ENCODE assay signal across 21 cellular contexts in the genomic region with DNA sequence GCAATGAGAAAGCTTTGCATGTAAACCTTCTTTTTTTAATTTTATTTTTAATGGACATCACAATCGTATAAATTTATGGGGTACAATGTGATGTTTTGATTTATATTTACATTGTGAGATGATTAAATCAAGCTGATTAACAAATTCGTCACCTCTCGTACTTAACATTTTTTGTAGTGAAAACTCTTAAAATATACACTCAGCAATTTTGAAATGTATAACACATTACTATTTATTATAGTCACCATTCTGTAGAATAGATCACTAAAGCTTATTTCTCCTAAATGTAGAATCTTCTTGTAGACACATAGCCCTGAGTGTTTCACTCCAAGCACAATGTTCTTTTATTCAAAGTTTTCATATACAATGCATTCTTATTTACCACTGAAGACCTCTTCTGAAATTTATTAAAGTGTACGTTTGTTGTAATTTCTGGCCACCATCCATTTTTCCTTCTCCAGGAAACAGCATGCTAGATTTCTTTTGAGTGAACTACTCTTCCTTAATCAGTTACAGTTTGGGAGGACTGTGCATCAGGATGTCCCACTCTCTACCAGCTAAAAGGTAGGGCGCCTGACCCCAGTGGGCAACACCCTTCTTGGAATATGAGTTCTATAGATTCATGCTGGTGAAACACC. TPM values are rescaled to one million over a fixed set of nuclear protein-coding genes. Genes with fewer than 3 reads are reported as not detected.
DNase-seq lines count a peak whose midpoint lies in the region; ATAC-seq, FAIRE-seq and TF ChIP-seq lines count a peak whose summit lies in the region.
"Had no signal": no experiment of that assay in that cellular context is flagged by ENCODE, and none has a peak within 500 bp of the region (broad histone marks: within the 10 kb centered on the region; RNA-seq: fewer than 3 reads in every experiment).

No MANE protein-coding gene starts in this region.

- ATAC-seq in K562: no peak
- ATAC-seq in pancreas: no peak
- no peak for ATAC-seq in GM19463 (IDR thresholded peaks at IDR 0.05; ENCODE audit: unreplicated experiment)
- ATAC-seq in HG03469 (IDR thresholded peaks at IDR 0.05; ENCODE audit: unreplicated experiment): no peak
- ATAC-seq: A549 had no signal

- no peaks in the 10 kb centered on the region for H4K20me1 ChIP-seq in DOHH2 (ENCODE audit: control insufficient read depth, insufficient read depth, low read depth, low read length)
- H4K20me1 ChIP-seq in OCI-LY1 (ENCODE audit: insufficient read depth, low read length): no peaks in the 10 kb centered on the region
- H4K20me1 ChIP-seq in K562 (replicated peaks; ENCODE audit: control insufficient read depth, insufficient read depth, low read length): no peaks in the 10 kb centered on the region

- FAIRE-seq in K562 (lab: Jason Lieb, UNC) (no peak), pancreas (lab: Jason Lieb, UNC) (peak; percentile 61)
- FAIRE-seq: A549, G401.6, GM12891, GM18507, H1, HTR-8/SVneo had no signal

- H3K9ac ChIP-seq in OCI-LY1 (ENCODE audit: low read length) (no peak overlapping the region), K562 (ENCODE audit: insufficient read depth in 1 of 2, low read depth in 2 of 2, low read length in 2 of 2) (no peak overlapping the region)

- DNase-seq in K562 (ENCODE audit: extremely low read depth in 1 of 4, low spot score in 3 of 4): no peak
- DNase-seq in pancreas: no peak
- DNase-seq in stimulated activated CD4-positive, alpha-beta T cell treated with anti-CD3 and anti-CD28 coated beads, Interleukin-2, amount 100 ng/mL, for 24 hours: no peak
- DNase-seq: AML-193; CD4-positive, alpha-beta T cell; DMS153; DND-41; H9; Kasumi-1; KG1 had no signal

- in situ Hi-C loops in K562 (cut with MboI): no loop called here

- no peaks in the 10 kb centered on the region for H3K9me3 ChIP-seq in DOHH2 (ENCODE audit: control insufficient read depth, insufficient read depth, low read length)
- H3K9me3 ChIP-seq in OCI-LY1 (ENCODE audit: low read length): no peaks in the 10 kb centered on the region
- H3K9me3 ChIP-seq in K562 (replicated peaks; ENCODE audit: control insufficient read depth, insufficient read depth, low read depth, low read length): no peaks in the 10 kb centered on the region
- no peaks in the 10 kb centered on the region for H3K9me3 ChIP-seq in pancreas
- H3K9me3 ChIP-seq: A549 had no signal

- no peak for TF ChIP-seq CTCF in DOHH2 (IDR thresholded peaks at IDR 0.05; ENCODE audit: low read depth, low read length, poor library complexity, severe bottlenecking)
- TF ChIP-seq CTCF in OCI-LY1 (IDR thresholded peaks at IDR 0.05; ENCODE audit: low read length): no peak
- TF ChIP-seq CTCF in K562 (IDR thresholded peaks at IDR 0.05 in 2 of 3, conservative IDR thresholded peaks at IDR 0.05 in 1 of 3; ENCODE audit: insufficient read depth in 2 of 3, low read depth in 1 of 3, low read length in 3 of 3): no peak
- no peak for TF ChIP-seq CTCF in pancreas (IDR thresholded peaks at IDR 0.05)

- H3K4me2 ChIP-seq in DOHH2 (ENCODE audit: low read length): peak overlapping the region; percentile 86
- peak overlapping the region; percentile 35; the same call in 1 of the 2 replicates for H3K4me2 ChIP-seq in OCI-LY1 (ENCODE audit: low read length)
- no peak overlapping the region for H3K4me2 ChIP-seq in K562 (ENCODE audit: insufficient read depth, low read length)
- H3K4me2 ChIP-seq: A549 had no signal

- POLR2A ChIA-PET in K562 (lab: Yijun Ruan, JAX): no interaction called here

- H3K4me3 ChIP-seq in DOHH2 (ENCODE audit: low read length) (peak overlapping the region; percentile 48), OCI-LY1 (ENCODE audit: low read depth, low read length, poor library complexity, severe bottlenecking) (no peak overlapping the region), K562 (no peak overlapping the region), pancreas (no peak overlapping the region)
- H3K4me3 ChIP-seq: A549 had no signal

- no peaks in the 10 kb centered on the region for H3K9me2 ChIP-seq in DOHH2 (replicated peaks; ENCODE audit: control insufficient read depth, low read length)
- no peaks in the 10 kb centered on the region for H3K9me2 ChIP-seq in OCI-LY1 (ENCODE audit: low read depth, low read length)

- intact Hi-C loops in K562 (cut with micrococcal nuclease): no loop called here
- intact Hi-C loops in pancreas (cut with DNase I): no loop called here

- no TSS peak for BruUV-seq in K562 (replicated peaks; lab: Mats Ljungman, UMichigan)

- H3K36me3 ChIP-seq in DOHH2 (ENCODE audit: control insufficient read depth, low read length) (no peaks in the 10 kb centered on the region), OCI-LY1 (ENCODE audit: insufficient read depth, low read length) (no peaks in the 10 kb centered on the region), K562 (ENCODE audit: control insufficient read depth, insufficient read depth, low read length) (no peaks in the 10 kb centered on the region), pancreas (no peaks in the 10 kb centered on the region)

- H2AFZ ChIP-seq in OCI-LY1 (ENCODE audit: low read length) (no peak overlapping the region), K562 (ENCODE audit: low read depth, low read length) (no peak overlapping the region)

- H3K4me1 ChIP-seq in DOHH2 (ENCODE audit: control insufficient read depth, low read length): peaks cover 71% of the 10 kb centered on the region
- peaks cover 60% of the 10 kb centered on the region for H3K4me1 ChIP-seq in OCI-LY1 (ENCODE audit: insufficient read depth, low read length, severe bottlenecking)
- peaks cover 11% of the 10 kb centered on the region in 2 experiments; a peak in 4 of 5 replicates for H3K4me1 ChIP-seq in K562 (replicated peaks in 1 of 2; ENCODE audit: control insufficient read depth in 2 of 2, insufficient read depth in 2 of 2, low read length in 2 of 2)
- H3K4me1 ChIP-seq in pancreas: no peaks in the 10 kb centered on the region

- peak overlapping the region; percentile 92 for H3K27ac ChIP-seq in DOHH2 (ENCODE audit: low read depth, low read length)
- H3K27ac ChIP-seq in OCI-LY1 (ENCODE audit: low read depth, low read length, poor library complexity, severe bottlenecking): peak overlapping the region; percentile 99
- H3K27ac ChIP-seq in K562 (ENCODE audit: extremely low read depth, low read depth, low read length): no peak overlapping the region
- no peak overlapping the region for H3K27ac ChIP-seq in pancreas
- H3K27ac ChIP-seq: A549, C4-2B had no signal

- no peak for TF ChIP-seq RAD21 in K562 (CRISPR knock-in tag; conservative IDR thresholded peaks at IDR 0.05 in 1 of 2, IDR thresholded peaks at IDR 0.05 in 1 of 2)

- whole genome bisulfite sequencing in K562 (ENCODE audit: insufficient coverage, low coverage, missing lambda C conversion rate): 34% methylated on average over 4 of the region's 5 CpGs
- 66% methylated on average over 5 of the region's 5 CpGs for WGBS in pancreas, 2 donors

- CTCF ChIA-PET in K562 (lab: Yijun Ruan, JAX; ENCODE audit: low intra/inter-chr PET ratio): no interaction called here

- TF ChIP-seq EP300 in K562 (IDR thresholded peaks at IDR 0.05; ENCODE audit: low read length): no peak

- H3K9me1 ChIP-seq in K562 (ENCODE audit: control insufficient read depth, insufficient read depth, low read length): no peaks in the 10 kb centered on the region

- peaks cover 15% of the 10 kb centered on the region for H3F3A ChIP-seq in DOHH2 (ENCODE audit: control insufficient read depth, insufficient read depth)
- H3F3A ChIP-seq in OCI-LY1 (ENCODE audit: insufficient read depth, low read length): no peaks in the 10 kb centered on the region

- H3K79me2 ChIP-seq in DOHH2 (ENCODE audit: control insufficient read depth, low read length) (peaks cover 4% of the 10 kb centered on the region), OCI-LY1 (ENCODE audit: insufficient read depth, low read length) (peaks cover 3% of the 10 kb centered on the region; the same call in 1 of the 2 replicates), K562 (ENCODE audit: control insufficient read depth, insufficient read depth, low read length) (peaks cover 4% of the 10 kb centered on the region)

- no peaks in the 10 kb centered on the region for H3K27me3 ChIP-seq in DOHH2 (ENCODE audit: control insufficient read depth, low read length)
- no peaks in the 10 kb centered on the region for H3K27me3 ChIP-seq in OCI-LY1 (ENCODE audit: insufficient read depth, low read length)
- H3K27me3 ChIP-seq in K562 (ENCODE audit: control insufficient read depth in 2 of 2, insufficient read depth in 2 of 2, low read length in 2 of 2): no peaks in the 10 kb centered on the region
- H3K27me3 ChIP-seq in pancreas: peaks cover 0 to 25% (median 0%) of the 10 kb centered on the region in 4 donors

- TF ChIP-seq POLR2A in K562 (conservative IDR thresholded peaks at IDR 0.05): no peak

TF ChIP-seq in K562, 482 proteins besides CTCF, POLR2A, EP300 and RAD21 (continues in another document):
- TF ChIP-seq C11orf30 (IDR thresholded peaks at IDR 0.05; ENCODE audit: low read depth) (peak; percentile 58; the same call in 1 of the 2 replicates), HDAC6 (IDR thresholded peaks at IDR 0.05; ENCODE audit: low read depth, low read length) (no peak), RBM15 (IDR thresholded peaks at IDR 0.05; ENCODE audit: insufficient read depth, low read length) (no peak), MAFF (IDR thresholded peaks at IDR 0.05; ENCODE audit: low read length) (0 out of 2 replicates have a peak, but pooled peaks have one; percentile 8), XRCC3 (IDR thresholded peaks at IDR 0.05) (no peak)

RNA-seq across cellular contexts. Expression of gene RBBP7, which starts 4.4 kb away (rescaled TPM):
- total RNA-seq in K562 (2011; cell fraction: chromatin; rRNA removed; ENCODE audit: low replicate concordance): 88.9 and 162 TPM in 2 replicates
- 63.4 and 67.4 TPM in 2 replicates for total RNA-seq in K562 (2011; cell fraction: nucleolus; rRNA removed)
- total RNA-seq in K562 (2011; cell fraction: nucleoplasm; rRNA removed): 139 and 146 TPM in 2 replicates
- total RNA-seq in K562 (2014; rRNA removed) (142 and 153 TPM in 2 replicates), K562 (2014; rRNA removed; fragmentation: Illumina TruSeq; extraction: Trizol) (202 and 217 TPM in 2 replicates), K562 (2015; rRNA removed; fragmentation: Illumina TruSeq; extraction: Trizol) (192 and 211 TPM in 2 replicates), K562 (2021) (148 and 169 TPM in 2 replicates), pancreas (10 to 100 TPM; 29.1 to 46.2 (median 40.9) TPM)
- polyA plus RNA-seq in K562 (2011; rRNA removed) (245 and 364 TPM in 2 replicates), K562 (2014; fragmentation: Illumina TruSeq; extraction: Trizol) (185 and 215 TPM in 2 replicates), K562 (2014; fragmentation: Nextera tagmentation; extraction: Ambion mirVana) (10 to 100 TPM; 79.0 to 90.1 TPM), K562 (2014; rRNA removed) (175 and 182 TPM in 2 replicates), pancreas (10 to 100 TPM; 52.3 to 90.0 TPM)
- 164 and 228 TPM in 2 replicates for polyA plus RNA-seq in K562 (2011; cell fraction: cytosol; rRNA removed)
- 132 and 149 TPM in 2 replicates for polyA plus RNA-seq in K562 (2011; cell fraction: nucleus; rRNA removed)
- polyA plus RNA-seq in K562 (2012): 121 and 217 TPM in 2 replicates
- polyA minus RNA-seq in K562 (2011; rRNA and poly(A)+ RNA removed): 230 and 285 TPM in 2 replicates
- 67.0 and 107 TPM in 2 replicates for polyA minus RNA-seq in K562 (2011; cell fraction: cytosol; rRNA and poly(A)+ RNA removed)
- polyA minus RNA-seq in K562 (2011; cell fraction: nucleus; rRNA and poly(A)+ RNA removed): 33.5 and 54.4 TPM in 2 replicates

Comparison
In these comparisons a context has a peak if more than half of its experiments do, and no peak if none do; other contexts are left out.
1. H3K27ac ChIP-seq: peak in DOHH2 (single experiment) and OCI-LY1 (single experiment); none in K562 (single experiment) and pancreas (0 of 4).